28 cellular contexts compared by ENCODE assay signal in genomic region chr3:197800379-197800778, GRCh38. TPM values are rescaled to one million over a fixed set of nuclear protein-coding genes. Genes with fewer than 3 reads are reported as not detected.
DNase-seq lines count a peak whose midpoint lies in the region; ATAC-seq and TF ChIP-seq lines count a peak whose summit lies in the region.
"Had no signal": no experiment of that assay in that cellular context is flagged by ENCODE, and none has a peak within 500 bp of the region (broad histone marks: within the 10 kb centered on the region; RNA-seq: fewer than 3 reads in every experiment).

No MANE protein-coding gene starts in this region.

- no peak overlapping the region for H3K4me3 Mint-ChIP-seq in activated CD4-positive, alpha-beta T cell treated with anti-CD3 and anti-CD28 coated beads, Interleukin-2, amount 10 ng/mL, durations not matched to agents 24 days and 14 days
- H3K4me3 Mint-ChIP-seq in effector memory CD8-positive, alpha-beta T cell = no peak overlapping the region
- peak overlapping the region; percentile 5 for H3K4me3 Mint-ChIP-seq in stimulated activated effector memory CD8-positive, alpha-beta T cell treated with anti-CD3 and anti-CD28 coated beads, Interleukin-12 subunit alpha, Interleukin-12 subunit beta, amount 100 ng/mL, for 72 hours
- H3K4me3 Mint-ChIP-seq: activated CD4-positive, alpha-beta T cell treated with anti-CD3 and anti-CD28 coated beads, Interleukin-2, amount 10 ng/mL, durations not matched to agents 7 days and 5 days; activated naive CD8-positive, alpha-beta T cell treated with anti-CD3 and anti-CD28 coated beads, Interleukin-2, amount 50 U/mL, for 24 hours; brain; neural crest cell had no signal

- peaks cover 89% of the 10 kb centered on the region for H3K79me2 ChIP-seq in OCI-LY1 (ENCODE audit: insufficient read depth, low read length)

- H3K9me2 ChIP-seq in OCI-LY1 (ENCODE audit: low read depth, low read length) = no peaks in the 10 kb centered on the region

- no peak overlapping the region for H3K4me3 ChIP-seq in OCI-LY1 (ENCODE audit: low read depth, low read length, poor library complexity, severe bottlenecking)
- H3K4me3 ChIP-seq in dorsolateral prefrontal cortex = no peak overlapping the region
- no peak overlapping the region for H3K4me3 ChIP-seq in right cardiac atrium (ENCODE audit: low read length)
- H3K4me3 ChIP-seq: gastroesophageal sphincter, upper lobe of right lung had no signal

- TF ChIP-seq CTCF in OCI-LY1 (IDR thresholded peaks at IDR 0.05; ENCODE audit: low read length) = no peak
- no peak for TF ChIP-seq CTCF in dorsolateral prefrontal cortex (IDR thresholded peaks at IDR 0.05 in 54 of 56, conservative IDR thresholded peaks at IDR 0.05 in 2 of 56; ENCODE audit: low read depth in 1 of 56, partially characterized antibody in 56 of 56)

- H3K9me3 ChIP-seq in OCI-LY1 (ENCODE audit: low read length) = no peaks in the 10 kb centered on the region
- no peaks in the 10 kb centered on the region for H3K9me3 ChIP-seq in right cardiac atrium (ENCODE audit: control insufficient read depth, low read length)
- H3K9me3 ChIP-seq: gastroesophageal sphincter, upper lobe of right lung had no signal

- intact Hi-C loops in activated CD4-positive, alpha-beta T cell treated with anti-CD3 and anti-CD28 coated beads, Interleukin-2, amount 10 ng/mL, durations not matched to agents 24 days and 14 days (cut with micrococcal nuclease) = loop anchor here (5.0 kb wide), 1 partner anchor 63 kb away; the partner anchor contains the start of gene RUBCN
- intact Hi-C loops in dorsolateral prefrontal cortex (cut with DNase I) (no loop called here), right cardiac atrium (cut with DNase I) (no loop called here)

- no peaks in the 10 kb centered on the region for H3K27me3 ChIP-seq in OCI-LY1 (ENCODE audit: insufficient read depth, low read length)
- H3K27me3 ChIP-seq in dorsolateral prefrontal cortex = no peaks in the 10 kb centered on the region
- no peaks in the 10 kb centered on the region for H3K27me3 ChIP-seq in right cardiac atrium (ENCODE audit: control insufficient read depth, insufficient read depth)
- H3K27me3 ChIP-seq: gastroesophageal sphincter, upper lobe of right lung had no signal

- peaks cover 58% of the 10 kb centered on the region for H3K4me1 ChIP-seq in OCI-LY1 (ENCODE audit: insufficient read depth, low read length, severe bottlenecking)
- H3K4me1 ChIP-seq in right cardiac atrium (ENCODE audit: control insufficient read depth, insufficient read depth, low read length) = peaks cover 2% of the 10 kb centered on the region

- no peak overlapping the region for H2AFZ ChIP-seq in OCI-LY1 (ENCODE audit: low read length)

- H3K27me3 Mint-ChIP-seq in activated CD4-positive, alpha-beta T cell treated with anti-CD3 and anti-CD28 coated beads, Interleukin-2, amount 10 ng/mL, durations not matched to agents 24 days and 14 days = no peaks in the 10 kb centered on the region
- no peaks in the 10 kb centered on the region for H3K27me3 Mint-ChIP-seq in effector memory CD8-positive, alpha-beta T cell
- H3K27me3 Mint-ChIP-seq: activated CD4-positive, alpha-beta T cell treated with anti-CD3 and anti-CD28 coated beads, Interleukin-2, amount 10 ng/mL, durations not matched to agents 7 days and 5 days; activated naive CD8-positive, alpha-beta T cell treated with anti-CD3 and anti-CD28 coated beads, Interleukin-2, amount 50 U/mL, for 24 hours; brain; progenitor cell of endocrine pancreas had no signal

- H3K9me3 Mint-ChIP-seq in activated CD4-positive, alpha-beta T cell treated with anti-CD3 and anti-CD28 coated beads, Interleukin-2, amount 10 ng/mL, durations not matched to agents 24 days and 14 days = no peaks in the 10 kb centered on the region
- no peaks in the 10 kb centered on the region for H3K9me3 Mint-ChIP-seq in effector memory CD8-positive, alpha-beta T cell
- H3K9me3 Mint-ChIP-seq in stimulated activated effector memory CD8-positive, alpha-beta T cell treated with anti-CD3 and anti-CD28 coated beads, Interleukin-12 subunit alpha, Interleukin-12 subunit beta, amount 100 ng/mL, for 72 hours = no peaks in the 10 kb centered on the region
- H3K9me3 Mint-ChIP-seq: activated CD4-positive, alpha-beta T cell treated with anti-CD3 and anti-CD28 coated beads, Interleukin-2, amount 10 ng/mL, durations not matched to agents 7 days and 5 days; activated naive CD8-positive, alpha-beta T cell treated with anti-CD3 and anti-CD28 coated beads, Interleukin-2, amount 50 U/mL, for 24 hours; brain; neural crest cell; T-helper 2 cell treated with Interferon-gamma antibody and Interleukin-4, amounts not matched to agents 5 μg/mL and 100 μg/mL, for 36 hours had no signal

- ATAC-seq in effector memory CD8-positive, alpha-beta T cell (replicated peaks) = no peak
- ATAC-seq in stimulated activated effector memory CD8-positive, alpha-beta T cell treated with anti-CD3 and anti-CD28 coated beads, Interleukin-12 subunit alpha, Interleukin-12 subunit beta, amount 100 ng/mL, for 72 hours = no peak
- ATAC-seq in GM18870 (IDR thresholded peaks at IDR 0.05; ENCODE audit: unreplicated experiment) = no peak
- ATAC-seq in right cardiac atrium = no peak
- ATAC-seq: activated naive CD8-positive, alpha-beta T cell treated with anti-CD3 and anti-CD28 coated beads, Interleukin-2, amount 50 U/mL, for 24 hours; esophagus mucosa; gastroesophageal sphincter; HCT116; HepG2; SK-N-SH treated with all-trans-retinoic acid at 6 μM for 48 hours; upper lobe of right lung had no signal

- no peaks in the 10 kb centered on the region for H4K20me1 ChIP-seq in OCI-LY1 (ENCODE audit: insufficient read depth, low read length)

- H3K4me1 Mint-ChIP-seq in activated CD4-positive, alpha-beta T cell treated with anti-CD3 and anti-CD28 coated beads, Interleukin-2, amount 10 ng/mL, durations not matched to agents 24 days and 14 days = peaks cover 43% of the 10 kb centered on the region
- H3K4me1 Mint-ChIP-seq in effector memory CD8-positive, alpha-beta T cell (ENCODE audit: low read depth in 2 of 2) = peaks cover 41 to 49% of the 10 kb centered on the region in 2 donors
- H3K4me1 Mint-ChIP-seq in stimulated activated effector memory CD8-positive, alpha-beta T cell treated with anti-CD3 and anti-CD28 coated beads, Interleukin-12 subunit alpha, Interleukin-12 subunit beta, amount 100 ng/mL, for 72 hours = peaks cover 52% of the 10 kb centered on the region

- 0 out of 2 replicates have a peak, but pooled peaks cover 4% of the 10 kb centered on the region for H3F3A ChIP-seq in OCI-LY1 (ENCODE audit: insufficient read depth, low read length)

- peaks cover 5% of the 10 kb centered on the region for H3K36me3 Mint-ChIP-seq in activated CD4-positive, alpha-beta T cell treated with anti-CD3 and anti-CD28 coated beads, Interleukin-2, amount 10 ng/mL, durations not matched to agents 24 days and 14 days (ENCODE audit: low read depth)
- peaks cover 7% of the 10 kb centered on the region for H3K36me3 Mint-ChIP-seq in effector memory CD8-positive, alpha-beta T cell (ENCODE audit: insufficient read depth)
- H3K36me3 Mint-ChIP-seq in stimulated activated effector memory CD8-positive, alpha-beta T cell treated with anti-CD3 and anti-CD28 coated beads, Interleukin-12 subunit alpha, Interleukin-12 subunit beta, amount 100 ng/mL, for 72 hours = peaks cover 18% of the 10 kb centered on the region

- no peak for DNase-seq in activated CD4-positive, alpha-beta T cell treated with anti-CD3 and anti-CD28 coated beads, Interleukin-2, amount 10 ng/mL, durations not matched to agents 24 days and 14 days
- no peak for DNase-seq in activated CD4-positive, alpha-beta T cell treated with anti-CD3 and anti-CD28 coated beads, Interleukin-2, amount 50 U/mL, for 4 hours
- no peak for DNase-seq in effector memory CD8-positive, alpha-beta T cell
- no peak for DNase-seq in stimulated activated effector memory CD8-positive, alpha-beta T cell treated with anti-CD3 and anti-CD28 coated beads, Interleukin-12 subunit alpha, Interleukin-12 subunit beta, amount 100 ng/mL, for 72 hours (ENCODE audit: low spot score in 2 of 2)
- DNase-seq in dorsolateral prefrontal cortex = no peak
- no peak for DNase-seq in right cardiac atrium
- DNase-seq: 8988T; activated CD4-positive, alpha-beta T cell treated with anti-CD3 and anti-CD28 coated beads, Interleukin-2, amount 10 ng/mL, durations not matched to agents 7 days and 5 days; activated effector memory CD4-positive, alpha-beta T cell treated with Interleukin-2 at 50 U/mL for 16 hours; activated naive CD8-positive, alpha-beta T cell treated with anti-CD3 and anti-CD28 coated beads, Interleukin-2, amount 50 U/mL, for 24 hours; DMS79; effector memory CD4-positive, alpha-beta T cell; hypothalamus; NCI-H1105 treated with DMSO at 0.1 percent for 48 hours; NCI-H2081; NCI-H446; upper lobe of right lung had no signal

- H3K27ac ChIP-seq in OCI-LY1 (ENCODE audit: low read depth, low read length, poor library complexity, severe bottlenecking) (peak overlapping the region; percentile 21), dorsolateral prefrontal cortex (peak overlapping the region in 1 of 59 donors; percentile 7), right cardiac atrium (ENCODE audit: low read length) (no peak overlapping the region)
- H3K27ac ChIP-seq: upper lobe of right lung had no signal

- no peak overlapping the region for H3K9ac ChIP-seq in OCI-LY1 (ENCODE audit: low read length)

- H3K36me3 ChIP-seq in OCI-LY1 (ENCODE audit: insufficient read depth, low read length) = 0 out of 2 replicates have a peak, but pooled peaks cover 2% of the 10 kb centered on the region
- H3K36me3 ChIP-seq: gastroesophageal sphincter, upper lobe of right lung had no signal

- peak overlapping the region; percentile 34 for H3K27ac Mint-ChIP-seq in activated CD4-positive, alpha-beta T cell treated with anti-CD3 and anti-CD28 coated beads, Interleukin-2, amount 10 ng/mL, durations not matched to agents 24 days and 14 days
- peak overlapping the region; percentile 41 to 83 for H3K27ac Mint-ChIP-seq in effector memory CD8-positive, alpha-beta T cell
- no peak overlapping the region for H3K27ac Mint-ChIP-seq in stimulated activated effector memory CD8-positive, alpha-beta T cell treated with anti-CD3 and anti-CD28 coated beads, Interleukin-12 subunit alpha, Interleukin-12 subunit beta, amount 100 ng/mL, for 72 hours
- H3K27ac Mint-ChIP-seq: brain, progenitor cell of endocrine pancreas had no signal

- 73% methylated on average over 3 of the region's 3 CpGs for WGBS in right cardiac atrium

- H3K4me2 ChIP-seq in OCI-LY1 (ENCODE audit: low read length) = no peak overlapping the region

RNA-seq across cellular contexts. Expression of gene LRCH3, which starts 9.3 kb away (rescaled TPM):
- 54.7 and 56.4 TPM in 2 replicates for total RNA-seq in activated CD4-positive, alpha-beta T cell treated with anti-CD3 and anti-CD28 coated beads, Interleukin-2, amount 10 ng/mL, durations not matched to agents 24 days and 14 days
- total RNA-seq in dorsolateral prefrontal cortex (10 to 100 TPM; 42.2 to 98.1 (median 64.6) TPM), right cardiac atrium (10 to 100 TPM; 23.1 to 27.0 (median 25.1) TPM)
- polyA plus RNA-seq in right cardiac atrium = 16.3 TPM

RNA-seq across cellular contexts. Expression of gene FYTTD1, which starts 50.7 kb away (rescaled TPM):
- total RNA-seq in activated CD4-positive, alpha-beta T cell treated with anti-CD3 and anti-CD28 coated beads, Interleukin-2, amount 10 ng/mL, durations not matched to agents 24 days and 14 days = 53.2 and 56.8 TPM in 2 replicates
- total RNA-seq in dorsolateral prefrontal cortex (10 to 100 TPM; 31.0 to 60.1 (median 47.7) TPM), right cardiac atrium (10 to 100 TPM; 50.1 to 61.0 (median 58.2) TPM)
- 17.2 TPM for polyA plus RNA-seq in right cardiac atrium
